ENCODE assay signal across 23 cellular contexts in genomic region chr16:85654251-85655115, GRCh38. TPM values are rescaled to one million over a fixed set of nuclear protein-coding genes. Genes with fewer than 3 reads are reported as not detected.
DNase-seq lines count a peak whose midpoint lies in the region; ATAC-seq, FAIRE-seq and TF ChIP-seq lines count a peak whose summit lies in the region.
"Had no signal": no experiment of that assay in that cellular context is flagged by ENCODE, and none has a peak within 500 bp of the region (broad histone marks: within the 10 kb centered on the region; RNA-seq: fewer than 3 reads in every experiment).

No MANE protein-coding gene starts in this region.

- H3K18ac ChIP-seq in H1 (ENCODE audit: extremely low read depth, low read length) = no peak overlapping the region; the same call in 1 of the 2 replicates

- no peak overlapping the region for H2BK120ac ChIP-seq in H1 (replicated peaks; ENCODE audit: low read depth, low read length)

- TF ChIP-seq POLR2A in HCT116 (IDR thresholded peaks at IDR 0.05; ENCODE audit: borderline replicate concordance, extremely low read depth, insufficient read depth, insufficient read length) (no peak), H1 (IDR thresholded peaks at IDR 0.05; ENCODE audit: control extremely low read depth in 1 of 2, low read depth in 2 of 2, low read length in 2 of 2) (no peak)

- ATAC-seq in HCT116 (no peak), psoas muscle (no peak), HG03108 (IDR thresholded peaks at IDR 0.05; ENCODE audit: unreplicated experiment) (no peak), HG03342 (IDR thresholded peaks at IDR 0.05; ENCODE audit: unreplicated experiment) (no peak)

- no peak overlapping the region for H3K23ac ChIP-seq in H1 (ENCODE audit: insufficient read length)

- H2BK15ac ChIP-seq in H1 (ENCODE audit: low read length) = no peak overlapping the region

- peak overlapping the region; percentile 65; the same call in 1 of the 2 replicates for H4K8ac ChIP-seq in H1 (ENCODE audit: extremely low read depth, insufficient read depth, low read length)

- no peak for FAIRE-seq in H1 (lab: Jason Lieb, UNC)
- FAIRE-seq: GM12891, GM18507, RCC 7860 had no signal

- DNase-seq in HCT116 (ENCODE audit: low read depth, low spot score) (no peak), H1 (ENCODE audit: low read depth in 1 of 2, low spot score in 2 of 2) (no peak), psoas muscle (peak; percentile 19 to 47)
- DNase-seq in activated effector memory CD4-positive, alpha-beta T cell treated with Interleukin-2 at 50 U/mL for 16 hours = no peak
- DNase-seq: Caco-2; CD4-positive, alpha-beta T cell; DND-41; GOT3; NCI-H1105; NCI-H146; NCI-H2029; NCI-H226; NCI-H524; NCI-H82; SHP77 had no signal

- H3K9me3 ChIP-seq in HCT116 (ENCODE audit: control insufficient read depth in 1 of 2, insufficient read depth in 1 of 2, low read depth in 1 of 2, low read length in 2 of 2) = no peaks in the 10 kb centered on the region
- peaks cover 0 to 12% of the 10 kb centered on the region in 2 experiments; a peak in 1 of 4 replicates for H3K9me3 ChIP-seq in H1 (ENCODE audit: insufficient read depth in 2 of 2, low read depth in 1 of 2, low read length in 1 of 2)
- H3K9me3 ChIP-seq in psoas muscle = no peaks in the 10 kb centered on the region
- H3K9me3 ChIP-seq: BLaER1, Caco-2 had no signal

- TF ChIP-seq RAD21 in HCT116 (IDR thresholded peaks at IDR 0.05; ENCODE audit: low read depth) = no peak
- TF ChIP-seq RAD21 in H1 (IDR thresholded peaks at IDR 0.05 in 1 of 2, conservative IDR thresholded peaks at IDR 0.05 in 1 of 2; ENCODE audit: low read depth in 2 of 2, low read length in 2 of 2) = no peak

- peaks cover 4% of the 10 kb centered on the region; the same call in 1 of the 2 replicates for H4K20me1 ChIP-seq in HCT116 (ENCODE audit: insufficient read depth)
- peaks cover 30% of the 10 kb centered on the region in 2 experiments for H4K20me1 ChIP-seq in H1 (replicated peaks in 1 of 2; ENCODE audit: control insufficient read depth in 1 of 2, insufficient read depth in 2 of 2, low read length in 2 of 2)

- peaks cover 10% of the 10 kb centered on the region; the same call in 1 of the 2 replicates for H3K79me1 ChIP-seq in H1 (ENCODE audit: low read depth, low read length)

- peaks cover 4% of the 10 kb centered on the region; the same call in 1 of the 2 replicates for H3K79me2 ChIP-seq in HCT116 (ENCODE audit: insufficient read depth, low read length)
- peaks cover 0 to 9% of the 10 kb centered on the region in 2 experiments; a peak in 1 of 4 replicates for H3K79me2 ChIP-seq in H1 (ENCODE audit: control insufficient read depth in 1 of 2, insufficient read depth in 2 of 2, low read length in 2 of 2)

- H3K4me3 ChIP-seq in HCT116 (replicated peaks in 1 of 2; ENCODE audit: low read depth in 1 of 2, low read length in 2 of 2) (no peak overlapping the region), H1 (ENCODE audit: extremely low read depth in 1 of 4, insufficient read depth in 2 of 4, low read depth in 3 of 4, low read length in 4 of 4) (no peak overlapping the region), psoas muscle (no peak overlapping the region)
- H3K4me3 ChIP-seq: BLaER1 had no signal

- peaks cover 31 to 43% of the 10 kb centered on the region in 2 experiments for H3K36me3 ChIP-seq in HCT116 (ENCODE audit: control insufficient read depth in 1 of 2, insufficient read depth in 2 of 2, low read length in 2 of 2)
- peaks cover 13 to 58% (median 40%) of the 10 kb centered on the region in 4 experiments for H3K36me3 ChIP-seq in H1 (ENCODE audit: control insufficient read depth in 2 of 4, insufficient read depth in 4 of 4, low read length in 3 of 4)
- H3K36me3 ChIP-seq in psoas muscle (ENCODE audit: insufficient read depth in 1 of 2, low read depth in 1 of 2) = peaks cover 0 to 63% of the 10 kb centered on the region in 2 donors

- no peak overlapping the region for H3K4ac ChIP-seq in H1 (replicated peaks; ENCODE audit: insufficient read length, low read depth, low read length)

- H3K14ac ChIP-seq in H1 (ENCODE audit: insufficient read length) = no peak overlapping the region

- no peak for TF ChIP-seq EP300 in H1 (IDR thresholded peaks at IDR 0.05; ENCODE audit: borderline replicate concordance in 1 of 2, low read depth in 2 of 2, low read length in 2 of 2)

- no peak overlapping the region for H3K56ac ChIP-seq in H1 (replicated peaks; ENCODE audit: insufficient read length, low read depth, low read length)

- RAD21 ChIA-PET in HCT116 (lab: Charles Lee; ENCODE audit: low non-redundant PET in 1 of 2, low total read pairs in 2 of 2, uncharacterized antibody in 2 of 2, unreplicated experiment in 2 of 2) = no interaction called here

- POLR2A ChIA-PET in HCT116 (lab: Charles Lee) = no interaction called here
- POLR2A ChIA-PET in H1 (lab: Charles Lee; ENCODE audit: partially characterized antibody) = no interaction called here

- no peak overlapping the region for H2BK12ac ChIP-seq in H1 (ENCODE audit: low read depth, low read length)

- no peak overlapping the region for H4K91ac ChIP-seq in H1 (replicated peaks; ENCODE audit: insufficient read length, low read length)

- H4K5ac ChIP-seq in H1 (ENCODE audit: insufficient read length, low read depth, low read length) = no peak overlapping the region

- 98% methylated on average over 33 of the region's 41 CpGs; no CpG with 5 or more reads in 1 of the 2 experiments for WGBS in H1 (ENCODE audit: extremely low coverage in 1 of 2, insufficient coverage in 1 of 2, insufficient read length in 1 of 2, insufficient replicate concordance in 2 of 2, low coverage in 1 of 2, low lambda C conversion rate in 2 of 2, missing lambda C conversion rate in 1 of 2), 2 experiments
- 95 to 97% (median 96%) methylated on average over 32 to 41 of the region's 41 CpGs for WGBS in psoas muscle, 3 donors

- H3K4me2 ChIP-seq in HCT116 (ENCODE audit: low read length) (no peak overlapping the region), H1 (ENCODE audit: insufficient read depth in 1 of 2, low read depth in 2 of 2, low read length in 2 of 2) (no peak overlapping the region)
- H3K4me2 ChIP-seq: BLaER1, KMS-11 had no signal

- H2BK5ac ChIP-seq in H1 (ENCODE audit: low read depth, low read length) = no peak overlapping the region; the same call in 1 of the 2 replicates

- CTCF ChIA-PET in HCT116 (lab: Charles Lee) (no interaction called here), H1 (lab: Charles Lee; ENCODE audit: partially characterized antibody) (interaction anchor here (0.8 to 16.9 kb wide), 5 partner anchors 18 to 64 kb away, joined by 3 to 248 read pairs (median 4); no protein-coding TSS in a partner anchor)

- H3K4me1 ChIP-seq in HCT116 (ENCODE audit: control insufficient read depth in 1 of 2, insufficient read depth in 2 of 2, low read length in 2 of 2) = peaks cover 4 to 30% of the 10 kb centered on the region in 2 experiments; a peak in 3 of 4 replicates
- peaks cover 0 to 5% (median 0%) of the 10 kb centered on the region in 4 experiments; a peak in 2 of 7 replicates for H3K4me1 ChIP-seq in H1 (replicated peaks in 1 of 4; ENCODE audit: control insufficient read depth in 3 of 4, insufficient read depth in 4 of 4, low read length in 3 of 4)
- peaks cover 24% of the 10 kb centered on the region for H3K4me1 ChIP-seq in psoas muscle
- H3K4me1 ChIP-seq: Caco-2 had no signal

- H2AFZ ChIP-seq in HCT116 (ENCODE audit: low read depth, low read length, poor library complexity, severe bottlenecking) = no peak overlapping the region
- no peak overlapping the region for H2AFZ ChIP-seq in H1 (ENCODE audit: low read length)

- TF ChIP-seq CTCF in HCT116 (IDR thresholded peaks at IDR 0.05 in 2 of 3, conservative IDR thresholded peaks at IDR 0.05 in 1 of 3; ENCODE audit: borderline replicate concordance in 1 of 3, insufficient read depth in 1 of 3, low read depth in 2 of 3, low read length in 2 of 3) (no peak), H1 (IDR thresholded peaks at IDR 0.05; ENCODE audit: control extremely low read depth in 1 of 3, insufficient read depth in 1 of 3, low read depth in 1 of 3, low read length in 3 of 3) (no peak), psoas muscle (IDR thresholded peaks at IDR 0.05) (no peak)

- H2AK5ac ChIP-seq in H1 (ENCODE audit: low read depth, low read length) = no peak overlapping the region

- H3K9me2 ChIP-seq in HCT116 (ENCODE audit: insufficient read depth) = no peaks in the 10 kb centered on the region

- H3K23me2 ChIP-seq in H1 (ENCODE audit: low read depth, low read length) = no peaks in the 10 kb centered on the region

- intact Hi-C loops in HCT116 (cut with micrococcal nuclease) = loop anchor here (5.0 kb wide), 1 partner anchor 63 kb away; no protein-coding TSS in a partner anchor
- intact Hi-C loops in psoas muscle (cut with DNase I) = no loop called here

- H3K9ac ChIP-seq in HCT116 (ENCODE audit: low read length) = no peak overlapping the region
- no peak overlapping the region for H3K9ac ChIP-seq in H1 (replicated peaks in 1 of 4; ENCODE audit: extremely low read depth in 1 of 4, low read depth in 3 of 4, low read length in 3 of 4)
- H3K9ac ChIP-seq: BLaER1, KMS-11 had no signal

- no TSS peak for BruUV-seq in HCT116 (replicated peaks; lab: Mats Ljungman, UMichigan)

- no peak overlapping the region for H2BK20ac ChIP-seq in H1 (ENCODE audit: low read length)

- H3K27me3 ChIP-seq in HCT116 (ENCODE audit: insufficient read depth, low read length) (no peaks in the 10 kb centered on the region), H1 (replicated peaks in 1 of 4; ENCODE audit: control insufficient read depth in 3 of 4, extremely low read depth in 1 of 4, insufficient read depth in 3 of 4, low read length in 3 of 4) (no peaks in the 10 kb centered on the region), psoas muscle (ENCODE audit: insufficient read depth in 3 of 3, low read length in 2 of 3) (no peaks in the 10 kb centered on the region)
- H3K27me3 ChIP-seq: BLaER1 had no signal

- H3K27ac ChIP-seq in HCT116 (ENCODE audit: low read depth, low read length) (peak overlapping the region; percentile 59; the same call in 1 of the 2 replicates), H1 (ENCODE audit: low read depth, low read length) (peak overlapping the region; percentile 35; the same call in 1 of the 2 replicates), psoas muscle (no peak overlapping the region)
- H3K27ac ChIP-seq: BLaER1, KMS-11 had no signal

RNA-seq across cellular contexts. Expression of gene GINS2, which starts 34.3 kb away (rescaled TPM):
- total RNA-seq in HCT116 (2021; ENCODE audit: unreplicated experiment) (53.3 TPM), psoas muscle (1 to 10 TPM; 1.5 to 2.0 (median 1.7) TPM)
- polyA plus RNA-seq in HCT116 (2012) = 10.8 and 19.4 TPM in 2 replicates
- polyA plus RNA-seq in PFSK-1 (2012; ENCODE audit: insufficient read length, low read depth) = 6.3 TPM
- 51.4 and 59.1 TPM in 2 replicates for total RNA-seq in H1 (2021; fragmentation: NEBNext Ultra II Directional; extraction: Animal tissue kit (Norgen Biotek cat#: 25700))
- polyA plus RNA-seq in H1 (2011; rRNA removed) (22.5 and 29.4 TPM in 2 replicates), psoas muscle (1 to 10 TPM in 2 of 3 donors, under 1 TPM in 1; 0.93 to 1.2 (median 1.0) TPM)
- 31.5 TPM for polyA plus RNA-seq in H1 (2011; cell fraction: cytosol; rRNA removed)
- 18.3 TPM for polyA plus RNA-seq in H1 (2011; cell fraction: nucleus; rRNA removed)
- 34.6 to 46.9 TPM (median 38.3 TPM) in 4 replicates for polyA plus RNA-seq in H1 (2012, experiment 1 of 2)
- 17.0 TPM for polyA plus RNA-seq in H1 (2012, experiment 2 of 2)
- polyA plus RNA-seq in H1 (2013, experiment 1 of 2) = 28.2 TPM
- polyA plus RNA-seq in H1 (2013, experiment 2 of 2) = 28.2 TPM
- polyA minus RNA-seq in H1 (2011; rRNA and poly(A)+ RNA removed) = 24.8 and 29.1 TPM in 2 replicates
- 14.1 TPM for polyA minus RNA-seq in H1 (2011; cell fraction: cytosol; rRNA and poly(A)+ RNA removed)
- 18.6 TPM for polyA minus RNA-seq in H1 (2011; cell fraction: nucleus; rRNA and poly(A)+ RNA removed)

RNA-seq across cellular contexts. Expression of gene GSE1, which starts 41.4 kb away (rescaled TPM):
- total RNA-seq in HCT116 (2021; ENCODE audit: unreplicated experiment) (90.2 TPM), psoas muscle (10 to 100 TPM; 47.0 to 90.5 (median 64.6) TPM)
- polyA plus RNA-seq in HCT116 (2012) = 37.9 and 44.0 TPM in 2 replicates
- 148 TPM for polyA plus RNA-seq in PFSK-1 (2012; ENCODE audit: insufficient read length, low read depth)
- 65.6 and 66.2 TPM in 2 replicates for total RNA-seq in H1 (2021; fragmentation: NEBNext Ultra II Directional; extraction: Animal tissue kit (Norgen Biotek cat#: 25700))
- polyA plus RNA-seq in H1 (2011; rRNA removed) (26.0 and 40.0 TPM in 2 replicates), psoas muscle (10 to 100 TPM; 10.8 to 34.7 (median 22.0) TPM)
- polyA plus RNA-seq in H1 (2011; cell fraction: cytosol; rRNA removed) = 26.5 TPM
- polyA plus RNA-seq in H1 (2011; cell fraction: nucleus; rRNA removed) = 123 TPM
- polyA plus RNA-seq in H1 (2012, experiment 1 of 2) = 42.4 to 51.0 TPM (median 44.8 TPM) in 4 replicates
- polyA plus RNA-seq in H1 (2012, experiment 2 of 2) = 18.4 TPM
- polyA plus RNA-seq in H1 (2013, experiment 1 of 2) = 30.0 TPM
- polyA plus RNA-seq in H1 (2013, experiment 2 of 2) = 30.1 TPM
- 35.8 and 37.6 TPM in 2 replicates for polyA minus RNA-seq in H1 (2011; rRNA and poly(A)+ RNA removed)
- 76.6 TPM for polyA minus RNA-seq in H1 (2011; cell fraction: cytosol; rRNA and poly(A)+ RNA removed)
- 93.7 TPM for polyA minus RNA-seq in H1 (2011; cell fraction: nucleus; rRNA and poly(A)+ RNA removed)

Comparison
In these comparisons a context has a peak if more than half of its experiments do, and no peak if none do; other contexts are left out.
1. DNase-seq: peak in psoas muscle (2 of 2); none in HCT116 (single experiment), H1 (0 of 2) and activated effector memory CD4-positive, alpha-beta T cell treated with Interleukin-2 at 50 U/mL for 16 hours (single experiment).
2. RNA of gene GINS2, which starts 34.3 kb away (total RNA-seq): 51.4 to 59.1 TPM in H1 and 53.3 TPM in HCT116 (single experiment); 1.5 to 2.0 TPM in psoas muscle; every median in the first group is over 10 times any median in the second.